Comparison of ENCODE assay signal across 1 cellular context in genomic region chr19:56314584-56315075, GRCh38.
TF ChIP-seq lines count a peak whose summit lies in the region.

TSS of gene ZSCAN5A (minus strand) at chr19:56314839. CDS start at chr19:56225046, 89,793 bp downstream.

TF ChIP-seq in GM23338, 12 proteins besides CTCF, POLR2A, EP300 and RAD21 (continued from another document):
- peak; percentile 93 for TF ChIP-seq ETS1 (IDR thresholded peaks at IDR 0.05)
- TF ChIP-seq ZNF331 (CRISPR knock-in tag; IDR thresholded peaks at IDR 0.05; ENCODE audit: low read depth), result no peak
